9 cellular contexts compared by ENCODE assay signal in the genomic region with DNA sequence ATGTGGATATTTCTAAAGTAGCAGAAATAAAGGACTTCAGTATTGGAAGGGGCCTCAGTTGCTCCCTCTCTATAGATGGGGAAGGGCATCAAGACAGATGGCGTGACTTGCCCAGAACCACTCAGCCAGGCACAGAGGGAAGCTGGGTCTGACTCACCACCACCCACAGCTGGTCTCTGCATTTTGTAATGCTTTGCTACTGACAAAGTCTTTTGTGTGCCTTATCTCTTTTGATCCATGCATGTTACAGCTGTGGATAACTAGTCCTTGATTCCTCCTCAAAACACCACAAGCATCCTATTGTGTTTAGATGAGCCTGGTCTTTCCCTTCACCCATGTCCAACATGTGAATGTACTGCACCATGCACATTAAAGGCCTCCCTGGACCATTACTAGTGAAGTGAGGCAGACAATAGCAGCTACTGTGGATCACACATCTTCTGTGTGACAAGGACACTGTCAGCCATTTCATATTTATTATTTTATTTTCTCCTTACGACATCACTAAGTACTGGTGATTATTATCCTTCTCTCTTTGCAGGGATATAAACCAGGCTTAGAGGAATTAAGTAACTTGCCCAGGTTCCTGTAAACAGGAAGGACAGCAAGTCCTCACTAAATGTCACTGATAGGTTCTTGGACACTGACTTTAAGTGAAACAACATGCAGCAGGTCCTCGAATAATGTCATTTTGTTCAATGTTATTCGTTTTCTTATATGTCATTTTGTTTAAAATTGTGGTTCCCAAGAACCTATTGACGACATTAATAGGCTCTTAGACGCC. TPM values are rescaled to one million over a fixed set of nuclear protein-coding genes. Genes with fewer than 3 reads are reported as not detected.
DNase-seq lines count a peak whose midpoint lies in the region; ATAC-seq, FAIRE-seq and TF ChIP-seq lines count a peak whose summit lies in the region.
"Had no signal": no experiment of that assay in that cellular context is flagged by ENCODE, and none has a peak within 500 bp of the region (broad histone marks: within the 10 kb centered on the region; RNA-seq: fewer than 3 reads in every experiment).

No MANE protein-coding gene starts in this region.

- H3K4me3 ChIP-seq in keratinocyte (ENCODE audit: control insufficient read depth in 2 of 3, extremely low read depth in 1 of 3, insufficient read depth in 2 of 3, low read depth in 1 of 3, low read length in 3 of 3) (no peak overlapping the region), ascending aorta (no peak overlapping the region)
- no peak overlapping the region for H3K4me3 ChIP-seq in effector memory CD4-positive, alpha-beta T cell (ENCODE audit: insufficient read depth, low read depth, low read length, poor library complexity, severe bottlenecking)
- H3K4me3 ChIP-seq: SK-N-MC had no signal

- TF ChIP-seq CTCF in keratinocyte (optimal IDR thresholded peaks at IDR 0.05 in 1 of 3, IDR thresholded peaks at IDR 0.05 in 1 of 3, conservative IDR thresholded peaks at IDR 0.05 in 1 of 3; ENCODE audit: extremely low read depth in 1 of 3, insufficient read depth in 2 of 3, low read length in 3 of 3) = no peak
- TF ChIP-seq CTCF in ascending aorta (IDR thresholded peaks at IDR 0.05) = no peak

- H3K27ac ChIP-seq in keratinocyte (ENCODE audit: control insufficient read depth, insufficient read depth, low read length) = peak overlapping the region; percentile 97
- H3K27ac ChIP-seq in effector memory CD4-positive, alpha-beta T cell (ENCODE audit: insufficient read depth, low read length, poor library complexity, severe bottlenecking) = no peak overlapping the region
- H3K27ac ChIP-seq in ascending aorta = no peak overlapping the region
- H3K27ac ChIP-seq: SK-N-MC had no signal

- H3K9me3 ChIP-seq in keratinocyte (ENCODE audit: control insufficient read depth, low read depth, low read length) = no peaks in the 10 kb centered on the region
- no peaks in the 10 kb centered on the region for H3K9me3 ChIP-seq in effector memory CD4-positive, alpha-beta T cell (ENCODE audit: control insufficient read depth, low read length)
- H3K9me3 ChIP-seq in ascending aorta = no peaks in the 10 kb centered on the region

- peak; percentile 98 for FAIRE-seq in keratinocyte (lab: Jason Lieb, UNC)

- intact Hi-C loops in ascending aorta (cut with DNase I) = no loop called here

- H3K4me2 ChIP-seq in keratinocyte (ENCODE audit: control insufficient read depth, extremely low read depth, insufficient read depth, low read depth, low read length) = peak overlapping the region; percentile 24

- H3K36me3 ChIP-seq in keratinocyte (ENCODE audit: control insufficient read depth in 2 of 2, extremely low read depth in 1 of 2, insufficient read depth in 2 of 2, low read length in 2 of 2) = no peaks in the 10 kb centered on the region
- H3K36me3 ChIP-seq in effector memory CD4-positive, alpha-beta T cell (ENCODE audit: control insufficient read depth, insufficient read depth, low read length) = no peaks in the 10 kb centered on the region
- no peaks in the 10 kb centered on the region for H3K36me3 ChIP-seq in ascending aorta

- no peak overlapping the region for H2AFZ ChIP-seq in keratinocyte (ENCODE audit: control insufficient read depth, low read length)

- H3K4me1 ChIP-seq in keratinocyte (ENCODE audit: control insufficient read depth, extremely low read depth, insufficient read depth, low read length) (peaks cover 76% of the 10 kb centered on the region), ascending aorta (no peaks in the 10 kb centered on the region)
- H3K4me1 ChIP-seq in effector memory CD4-positive, alpha-beta T cell (ENCODE audit: control insufficient read depth, insufficient read depth, low read length, poor library complexity, severe bottlenecking) = no peaks in the 10 kb centered on the region

- peak; percentile 52 for ATAC-seq in HG03439 (IDR thresholded peaks at IDR 0.05; ENCODE audit: unreplicated experiment)

- H4K20me1 ChIP-seq in keratinocyte (ENCODE audit: control insufficient read depth, extremely low read depth, insufficient read depth, low read length) = no peaks in the 10 kb centered on the region

- H3K27me3 ChIP-seq in keratinocyte (ENCODE audit: control insufficient read depth, extremely low read depth, insufficient read depth, low read length) (no peaks in the 10 kb centered on the region), ascending aorta (no peaks in the 10 kb centered on the region)
- H3K27me3 ChIP-seq in effector memory CD4-positive, alpha-beta T cell (replicated peaks; ENCODE audit: control insufficient read depth, insufficient read depth, low read length, poor library complexity, severe bottlenecking) = no peaks in the 10 kb centered on the region

- DNase-seq in DMS53 (lab: John Stamatoyannopoulos, UW) (peak; percentile 72), GM19240 (ENCODE audit: insufficient read length, low spot score) (peak; percentile 39), UCSD-AML1 (lab: John Stamatoyannopoulos, UW; ENCODE audit: unreplicated experiment) (peak; percentile 46), keratinocyte (ENCODE audit: low read depth, low spot score) (peak; percentile 75), NCI-H1930 (lab: John Stamatoyannopoulos, UW) (no peak), ascending aorta (ENCODE audit: low spot score in 2 of 2) (no peak)
- DNase-seq in effector memory CD4-positive, alpha-beta T cell = no peak

- no peaks in the 10 kb centered on the region for H3K9me1 ChIP-seq in keratinocyte (ENCODE audit: control insufficient read depth, extremely low read depth, insufficient read depth, low read length)

- dilution Hi-C loops in keratinocyte (cut with MboI; ENCODE audit: extremely low pct_ligation_motif_present, low sequenced_read_pairs) = no loop called here

- H3K79me2 ChIP-seq in keratinocyte (ENCODE audit: control insufficient read depth, insufficient read depth, low read length) = no peaks in the 10 kb centered on the region

- H3K9ac ChIP-seq in keratinocyte (ENCODE audit: control insufficient read depth, extremely low read depth, insufficient read depth, low read length) = peak overlapping the region; percentile 70

RNA-seq across cellular contexts. Expression of gene IL37, which starts 29.6 kb away (rescaled TPM):
- polyA plus RNA-seq in keratinocyte = 0.33 to 0.73 TPM (median 0.63 TPM) in 3 replicates
- 3.9 TPM for polyA plus RNA-seq in keratinocyte (2011; ENCODE audit: low read depth)
- 0.44 and 0.51 TPM in 2 replicates for polyA plus RNA-seq in keratinocyte (2011; cell fraction: cytosol; rRNA removed)
- 0.36 and 0.82 TPM in 2 replicates for polyA plus RNA-seq in keratinocyte (2011; cell fraction: nucleus; rRNA removed)
- 0.63 and 12.8 TPM in 2 replicates for polyA plus RNA-seq in keratinocyte (2012; ENCODE audit: low replicate concordance)
- polyA minus RNA-seq in keratinocyte = 0.32 TPM in 1 of 3 replicates, not detected in the others
- polyA minus RNA-seq in keratinocyte (2011; cell fraction: cytosol; rRNA and poly(A)+ RNA removed) = not detected
- polyA minus RNA-seq in keratinocyte (2011; cell fraction: nucleus; rRNA and poly(A)+ RNA removed) = not detected in 2 replicates
- not detected for total RNA-seq in ascending aorta

RNA-seq across cellular contexts. Expression of gene IL1B, which starts 44.8 kb away (rescaled TPM):
- polyA plus RNA-seq in keratinocyte = 221 to 291 TPM (median 232 TPM) in 3 replicates
- polyA plus RNA-seq in keratinocyte (2011; ENCODE audit: low read depth) = 13.0 TPM
- 233 and 264 TPM in 2 replicates for polyA plus RNA-seq in keratinocyte (2011; cell fraction: cytosol; rRNA removed)
- 352 and 413 TPM in 2 replicates for polyA plus RNA-seq in keratinocyte (2011; cell fraction: nucleus; rRNA removed)
- 20.2 and 162 TPM in 2 replicates for polyA plus RNA-seq in keratinocyte (2012; ENCODE audit: low replicate concordance)
- polyA minus RNA-seq in keratinocyte = 304 to 333 TPM (median 331 TPM) in 3 replicates
- 193 TPM for polyA minus RNA-seq in keratinocyte (2011; cell fraction: cytosol; rRNA and poly(A)+ RNA removed)
- 183 and 312 TPM in 2 replicates for polyA minus RNA-seq in keratinocyte (2011; cell fraction: nucleus; rRNA and poly(A)+ RNA removed)
- total RNA-seq in ascending aorta = not detected

Comparison
In these comparisons a context has a peak if more than half of its experiments do, and no peak if none do; other contexts are left out.
1. DNase-seq: peak in DMS53 (single experiment), GM19240 (single experiment), UCSD-AML1 (single experiment) and keratinocyte (single experiment); none in NCI-H1930 (0 of 2), effector memory CD4-positive, alpha-beta T cell (0 of 3) and ascending aorta (0 of 2).